9 cellular contexts compared by ENCODE assay signal in the genomic region with DNA sequence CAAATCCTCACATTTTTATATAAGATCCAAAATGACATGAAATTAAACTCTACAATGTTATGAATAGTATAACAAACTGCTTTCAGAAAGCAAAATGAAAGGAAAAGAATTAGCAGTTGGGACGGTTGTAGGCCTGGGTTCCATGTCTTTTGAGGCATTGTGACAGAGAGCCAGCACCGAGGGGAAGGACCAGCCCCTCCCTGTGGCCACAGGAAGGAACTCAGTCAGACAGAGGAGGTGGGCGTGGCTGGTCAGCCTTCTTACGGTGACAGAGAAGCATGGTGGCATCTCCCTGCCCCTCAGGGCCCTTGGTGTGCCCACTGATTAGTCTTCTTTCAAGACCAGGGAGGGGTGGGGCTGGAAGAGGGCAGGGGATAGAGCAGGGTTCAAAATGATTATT. TPM values are rescaled to one million over a fixed set of nuclear protein-coding genes. Genes with fewer than 3 reads are reported as not detected.
DNase-seq lines count a peak whose midpoint lies in the region; ATAC-seq and TF ChIP-seq lines count a peak whose summit lies in the region.
"Had no signal": no experiment of that assay in that cellular context is flagged by ENCODE, and none has a peak within 500 bp of the region (broad histone marks: within the 10 kb centered on the region; RNA-seq: fewer than 3 reads in every experiment).

No MANE protein-coding gene starts in this region.

- peaks cover 40% of the 10 kb centered on the region for H3K36me3 Mint-ChIP-seq in effector memory CD8-positive, alpha-beta T cell (ENCODE audit: insufficient read depth)
- peaks cover 4% of the 10 kb centered on the region for H3K36me3 Mint-ChIP-seq in nephron progenitor cell (ENCODE audit: low read depth)

- peak; percentile 74 for ATAC-seq in GM18868 (IDR thresholded peaks at IDR 0.05; ENCODE audit: unreplicated experiment)
- ATAC-seq in effector memory CD8-positive, alpha-beta T cell (replicated peaks) = peak; percentile 32

- H3K27me3 ChIP-seq in BJ (ENCODE audit: control insufficient read depth, insufficient read depth, low read length) = no peaks in the 10 kb centered on the region
- no peaks in the 10 kb centered on the region for H3K27me3 ChIP-seq in vagina

- peaks cover 33% of the 10 kb centered on the region for H3K4me1 ChIP-seq in vagina

- peaks cover 32 to 45% of the 10 kb centered on the region in 2 donors for H3K4me1 Mint-ChIP-seq in effector memory CD8-positive, alpha-beta T cell (ENCODE audit: low read depth in 2 of 2)
- H3K4me1 Mint-ChIP-seq in nephron progenitor cell = peaks cover 16% of the 10 kb centered on the region

- no peaks in the 10 kb centered on the region for H3K27me3 Mint-ChIP-seq in effector memory CD8-positive, alpha-beta T cell
- H3K27me3 Mint-ChIP-seq in nephron progenitor cell (ENCODE audit: low read depth, poor library complexity) = peaks cover 3% of the 10 kb centered on the region

- DNase-seq in BJ (ENCODE audit: low read depth) (no peak), T-helper 9 cell (peak; percentile 31), nephron progenitor cell (peak; percentile 57), vagina (ENCODE audit: extremely low spot score in 2 of 2) (no peak), NCI-H1694 (lab: John Stamatoyannopoulos, UW) (no peak)
- DNase-seq in effector memory CD8-positive, alpha-beta T cell = peak; percentile 34 to 43 (median 37)

- TF ChIP-seq RAD21 in Ishikawa (IDR thresholded peaks at IDR 0.05; ENCODE audit: low read depth) = peak; percentile 65

- intact Hi-C loops in vagina (cut with DNase I) = loop anchor here (5.0 to 10.0 kb wide), 2 partner anchors 192 to 240 kb away; partner anchors contain the start of gene KIFC3

- TF ChIP-seq POLR2A in vagina (IDR thresholded peaks at IDR 0.05) = no peak

- TF ChIP-seq CTCF in BJ (IDR thresholded peaks at IDR 0.05; ENCODE audit: insufficient read depth, low read depth, low read length) = peak; percentile 50
- peak; percentile 33 for TF ChIP-seq CTCF in nephron progenitor cell (IDR thresholded peaks at IDR 0.05)
- TF ChIP-seq CTCF in vagina (IDR thresholded peaks at IDR 0.05) = peak in 1 of 3 experiments; percentile 11

- no peaks in the 10 kb centered on the region for H3K9me3 ChIP-seq in vagina
- H3K9me3 ChIP-seq: thoracic aorta had no signal

- H3K27ac ChIP-seq in vagina = no peak overlapping the region
- H3K27ac ChIP-seq: thoracic aorta had no signal

- peak overlapping the region; percentile 60 to 88 for H3K27ac Mint-ChIP-seq in effector memory CD8-positive, alpha-beta T cell
- no peak overlapping the region for H3K27ac Mint-ChIP-seq in nephron progenitor cell

- POLR2A ChIA-PET in BJ (lab: Charles Lee) = no interaction called here

- no peak overlapping the region for H3K4me3 ChIP-seq in BJ (ENCODE audit: low read depth, low read length)
- no peak overlapping the region for H3K4me3 ChIP-seq in vagina
- H3K4me3 ChIP-seq: thoracic aorta had no signal

- peak overlapping the region; percentile 30 to 59 for H3K4me3 Mint-ChIP-seq in effector memory CD8-positive, alpha-beta T cell
- no peak overlapping the region for H3K4me3 Mint-ChIP-seq in nephron progenitor cell

- no peak for TF ChIP-seq EP300 in Ishikawa (IDR thresholded peaks at IDR 0.05; ENCODE audit: borderline replicate concordance)

- peaks cover 32% of the 10 kb centered on the region for H3K36me3 ChIP-seq in BJ (ENCODE audit: control insufficient read depth, insufficient read depth, low read length)
- H3K36me3 ChIP-seq in vagina = peaks cover 0 to 35% of the 10 kb centered on the region in 2 donors

- no peaks in the 10 kb centered on the region for H3K9me3 Mint-ChIP-seq in effector memory CD8-positive, alpha-beta T cell
- H3K9me3 Mint-ChIP-seq in nephron progenitor cell = no peaks in the 10 kb centered on the region

- CTCF ChIA-PET in BJ (lab: Yijun Ruan, JAX) = no interaction called here

TF ChIP-seq in Ishikawa, 13 proteins besides CTCF, POLR2A, EP300 and RAD21:
- TF ChIP-seq MAX (IDR thresholded peaks at IDR 0.05) = no peak
- TF ChIP-seq, protein P1, sequence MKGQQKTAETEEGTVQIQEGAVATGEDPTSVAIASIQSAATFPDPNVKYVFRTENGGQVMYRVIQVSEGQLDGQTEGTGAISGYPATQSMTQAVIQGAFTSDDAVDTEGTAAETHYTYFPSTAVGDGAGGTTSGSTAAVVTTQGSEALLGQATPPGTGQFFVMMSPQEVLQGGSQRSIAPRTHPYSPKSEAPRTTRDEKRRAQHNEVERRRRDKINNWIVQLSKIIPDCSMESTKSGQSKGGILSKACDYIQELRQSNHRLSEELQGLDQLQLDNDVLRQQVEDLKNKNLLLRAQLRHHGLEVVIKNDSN (IDR thresholded peaks at IDR 0.05) = no peak
- TF ChIP-seq YY1 (IDR thresholded peaks at IDR 0.05; ENCODE audit: low read depth) = no peak
- TF ChIP-seq CREB1 (IDR thresholded peaks at IDR 0.05; ENCODE audit: low read depth) = no peak
- no peak for TF ChIP-seq TAF1 (IDR thresholded peaks at IDR 0.05; ENCODE audit: low read depth)
- TF ChIP-seq EGR1 (IDR thresholded peaks at IDR 0.05) = no peak
- TF ChIP-seq REST (IDR thresholded peaks at IDR 0.05; ENCODE audit: low read depth) = no peak
- TF ChIP-seq TEAD4 (IDR thresholded peaks at IDR 0.05) = no peak
- no peak for TF ChIP-seq TCF12 (IDR thresholded peaks at IDR 0.05; ENCODE audit: low read depth)
- TF ChIP-seq FOXM1 (IDR thresholded peaks at IDR 0.05; ENCODE audit: borderline replicate concordance, low read depth) = no peak
- no peak for TF ChIP-seq NFIC (IDR thresholded peaks at IDR 0.05)
- TF ChIP-seq CEBPB (IDR thresholded peaks at IDR 0.05) = no peak
- no peak for TF ChIP-seq ZBTB7A (IDR thresholded peaks at IDR 0.05; ENCODE audit: low read depth)

RNA-seq across cellular contexts. Expression of gene ZNF319, which starts 5.7 kb away (rescaled TPM):
- 4.9 and 5.8 TPM in 2 replicates for polyA plus RNA-seq in BJ (2011; rRNA removed)
- 4.7 and 5.1 TPM in 2 replicates for polyA minus RNA-seq in BJ (2011; rRNA and poly(A)+ RNA removed)
- 7.9 TPM for total RNA-seq in vagina

RNA-seq across cellular contexts. Expression of gene USB1, which starts 6.4 kb away (rescaled TPM):
- 48.7 and 86.2 TPM in 2 replicates for polyA plus RNA-seq in BJ (2011; rRNA removed)
- 45.0 and 49.4 TPM in 2 replicates for polyA minus RNA-seq in BJ (2011; rRNA and poly(A)+ RNA removed)
- 44.2 TPM for total RNA-seq in vagina

RNA-seq across cellular contexts. Expression of gene CNGB1, which starts 23.9 kb away (rescaled TPM):
- not detected in 2 replicates for polyA plus RNA-seq in BJ (2011; rRNA removed)
- polyA minus RNA-seq in BJ (2011; rRNA and poly(A)+ RNA removed) = not detected in 2 replicates
- not detected for total RNA-seq in vagina
- total RNA-seq: thoracic aorta had no signal

RNA-seq across cellular contexts. Expression of gene MMP15, which starts 30.8 kb away (rescaled TPM):
- polyA plus RNA-seq in BJ (2011; rRNA removed) = 0.71 and 1.1 TPM in 2 replicates
- 0.67 and 2.0 TPM in 2 replicates for polyA minus RNA-seq in BJ (2011; rRNA and poly(A)+ RNA removed)
- 2.9 TPM for total RNA-seq in vagina

Comparison
In these comparisons a context has a peak if more than half of its experiments do, and no peak if none do; other contexts are left out.
1. DNase-seq: peak in T-helper 9 cell (single experiment), effector memory CD8-positive, alpha-beta T cell (3 of 3) and nephron progenitor cell (single experiment); none in BJ (single experiment), vagina (0 of 2) and NCI-H1694 (single experiment).